In genomic region chr7:42014625-42015412, GRCh38 we compare ENCODE assay signal across 8 cellular contexts.
A peak's percentile ranks its signal among the peaks of the same experiment; 100 is the strongest.
DNase-seq lines count a peak whose midpoint lies in the region; ATAC-seq lines count a peak whose summit lies in the region.

No MANE protein-coding gene starts in this region.

- DNase-seq in NCI-H2081 (lab: John Stamatoyannopoulos, UW): peak; percentile 15 to 27
- no peak for DNase-seq in NCI-H2081 treated with DMSO at 0.1 percent for 48 hours (lab: John Stamatoyannopoulos, UW)
- DNase-seq in Kasumi-1 (lab: John Stamatoyannopoulos, UW): peak; percentile 86
- peak; percentile 9 for DNase-seq in activated CD8-positive, alpha-beta memory T cell treated with anti-CD3 and anti-CD28 coated beads, Interleukin-2, amount 50 U/mL, for 24 hours (ENCODE audit: extremely low read depth)
- peak; percentile 59 for DNase-seq in iPS DF 19.7 (ENCODE audit: low read depth, low spot score)
- DNase-seq in stimulated activated CD4-positive, alpha-beta T cell treated with anti-CD3 and anti-CD28 coated beads, TNF-alpha, amount 100 ng/mL, for 48 hours (ENCODE audit: low read depth in 3 of 3): peak; percentile 5 to 30 (median 19)
- no peak for DNase-seq in middle frontal gyrus (ENCODE audit: extremely low spot score, low spot score)

- ATAC-seq in GM18907 (IDR thresholded peaks at IDR 0.05; ENCODE audit: unreplicated experiment): no peak

Comparison
In these comparisons a context has a peak if more than half of its experiments do, and no peak if none do; other contexts are left out.
1. DNase-seq: peak in NCI-H2081 (2 of 2), Kasumi-1 (2 of 2), activated CD8-positive, alpha-beta memory T cell treated with anti-CD3 and anti-CD28 coated beads, Interleukin-2, amount 50 U/mL, for 24 hours (single experiment), iPS DF 19.7 (single experiment) and stimulated activated CD4-positive, alpha-beta T cell treated with anti-CD3 and anti-CD28 coated beads, TNF-alpha, amount 100 ng/mL, for 48 hours (3 of 3); none in NCI-H2081 treated with DMSO at 0.1 percent for 48 hours (single experiment) and middle frontal gyrus (single experiment).